In genomic region chr12:24889403-24889802, GRCh38 we compare ENCODE assay signal across 21 cellular contexts.
"Had no signal": no experiment of that assay in that cellular context is flagged by ENCODE, and none has a peak within 500 bp of the region (broad histone marks: within the 10 kb centered on the region; RNA-seq: fewer than 3 reads in every experiment).

No MANE protein-coding gene starts in this region.

- H3K9me3 ChIP-seq: gastrocnemius medialis, prostate gland, right atrium auricular region, thyroid gland had no signal

- H3K27me3 ChIP-seq: gastrocnemius medialis, right atrium auricular region, thyroid gland had no signal

- DNase-seq: activated B cell treated with CpG ODN at 0.5 μM for 24 hours; activated CD4-positive, alpha-beta memory T cell treated with anti-CD3 and anti-CD28 coated beads, Interleukin-2, amount 10 ng/mL, durations not matched to agents 7 days and 5 days; activated CD4-positive, alpha-beta T cell treated with anti-CD3 and anti-CD28 coated beads for 4 hours; activated effector memory CD4-positive, alpha-beta T cell treated with Interleukin-2 at 50 U/mL for 16 hours; activated naive CD4-positive, alpha-beta T cell treated with anti-CD3 and anti-CD28 coated beads, Interleukin-2, amount 10 ng/mL, durations not matched to agents 7 days and 5 days; activated naive CD8-positive, alpha-beta T cell treated with anti-CD3 and anti-CD28 coated beads, Interleukin-2, amount 50 U/mL, for 24 hours; activated T-cell treated with anti-CD3 and anti-CD28 coated beads, Interleukin-2, amount 50 U/mL, for 4 hours; aorta; cortex of kidney; effector CD4-positive, alpha-beta T cell; gastrocnemius medialis; head of caudate nucleus; kidney; occipital lobe; stimulated activated CD4-positive, alpha-beta T cell treated with anti-CD3 and anti-CD28 coated beads, Interleukin-2, amount 100 ng/mL, for 24 hours; stimulated activated naive CD4-positive, alpha-beta T cell treated with Interleukin-2 at 50 U/mL for 16 hours; thyroid gland had no signal

- H3K27ac ChIP-seq: gastrocnemius medialis, prostate gland, right atrium auricular region, thyroid gland had no signal

- H3K36me3 ChIP-seq: gastrocnemius medialis, prostate gland, right atrium auricular region, thyroid gland had no signal

- ATAC-seq: activated naive CD8-positive, alpha-beta T cell treated with anti-CD3 and anti-CD28 coated beads, Interleukin-2, amount 50 U/mL, for 24 hours; activated T-cell treated with anti-CD3 and anti-CD28 coated beads, Interleukin-2, amount 50 U/mL, for 4 hours; gastrocnemius medialis; left lobe of liver had no signal

- H3K4me1 ChIP-seq: gastrocnemius medialis, prostate gland, right atrium auricular region, thyroid gland had no signal

- H3K4me3 ChIP-seq: gastrocnemius medialis, lung, prostate gland, right atrium auricular region, thyroid gland had no signal
